Comparison of ENCODE assay signal across 1 cellular context in genomic region chr22:43812149-43812842, GRCh38.
A peak's percentile ranks its signal among the peaks of the same experiment; 100 is the strongest.
TF ChIP-seq lines count a peak whose summit lies in the region.

TSS of gene EFCAB6 (minus strand) at chr22:43812305. CDS start at chr22:43782318, 29,987 bp downstream.

TF ChIP-seq in IMR-90, 13 proteins besides CTCF, POLR2A, EP300 and RAD21:
- no peak for TF ChIP-seq RFX5 (IDR thresholded peaks at IDR 0.05; ENCODE audit: low read depth, low read length)
- no peak for TF ChIP-seq CHD1 (IDR thresholded peaks at IDR 0.05; ENCODE audit: low read depth, low read length)
- TF ChIP-seq FOS (IDR thresholded peaks at IDR 0.05; ENCODE audit: low read depth, low read length), result peak; percentile 34; the same call in 1 of the 2 replicates
- no peak for TF ChIP-seq RCOR1 (IDR thresholded peaks at IDR 0.05; ENCODE audit: insufficient replicate concordance, low read length)
- TF ChIP-seq USF2 (IDR thresholded peaks at IDR 0.05; ENCODE audit: low read depth, low read length), result peak; percentile 13; the same call in 1 of the 2 replicates
